In genomic region chr9:22009563-22009867, GRCh38 we compare ENCODE assay signal across 8 cellular contexts. TPM values are rescaled to one million over a fixed set of nuclear protein-coding genes. Genes with fewer than 3 reads are reported as not detected.
A peak's percentile ranks its signal among the peaks of the same experiment; 100 is the strongest.
DNase-seq lines count a peak whose midpoint lies in the region; ATAC-seq and TF ChIP-seq lines count a peak whose summit lies in the region.

No MANE protein-coding gene starts in this region.

- H2AFZ ChIP-seq in IMR-90 (replicated peaks; ENCODE audit: low read length, poor library complexity): peak overlapping the region; percentile 94

- H3K14ac ChIP-seq in IMR-90 (replicated peaks; ENCODE audit: low read depth, low read length): no peak overlapping the region

- H3K36me3 ChIP-seq in CD4-positive, alpha-beta memory T cell (ENCODE audit: insufficient read depth, low read length): no peaks in the 10 kb centered on the region
- H3K36me3 ChIP-seq in IMR-90 (ENCODE audit: control insufficient read depth, insufficient read depth, low read length) (peaks cover 3% of the 10 kb centered on the region; the same call in 1 of the 2 replicates), skeletal muscle satellite cell (ENCODE audit: insufficient read depth, low read length) (peaks cover 17% of the 10 kb centered on the region)

- no peaks in the 10 kb centered on the region for H3K36me3 Mint-ChIP-seq in CD4-positive, alpha-beta memory T cell

- no peak overlapping the region for H2BK120ac ChIP-seq in IMR-90 (ENCODE audit: low read depth, low read length)

- no peak overlapping the region for H4K91ac ChIP-seq in IMR-90 (ENCODE audit: insufficient read depth, low read depth, low read length)

- peaks cover 0 to 12% (median 0%) of the 10 kb centered on the region in 8 donors for H3K9me3 Mint-ChIP-seq in CD4-positive, alpha-beta memory T cell

- peaks cover 15 to 27% (median 21%) of the 10 kb centered on the region in 4 donors for H3K4me1 Mint-ChIP-seq in CD4-positive, alpha-beta memory T cell

- H2BK15ac ChIP-seq in IMR-90 (ENCODE audit: low read depth, low read length): no peak overlapping the region

- H3K4me3 ChIP-seq in CD4-positive, alpha-beta memory T cell (ENCODE audit: low read length in 2 of 2): peak overlapping the region in 1 of 2 donors; percentile 65
- H3K4me3 ChIP-seq in IMR-90 (ENCODE audit: insufficient read depth, low read depth, low read length): peak overlapping the region; percentile 19; the same call in 1 of the 2 replicates
- peak overlapping the region; percentile 59 for H3K4me3 ChIP-seq in skeletal muscle satellite cell (ENCODE audit: low read length)

- POLR2A ChIA-PET in CD4-positive, alpha-beta memory T cell (lab: Charles Lee; ENCODE audit: partially characterized antibody): interaction anchor here (1.2 to 2.9 kb wide), 6 partner anchors 15 to 197 kb away, joined by 3 to 23 read pairs (median 6); partner anchors contain the start of genes CDKN2A and CDKN2B-AS1
- POLR2A ChIA-PET in IMR-90 (lab: Charles Lee; ENCODE audit: unreplicated experiment): interaction anchor here (0.5 to 0.8 kb wide), 4 partner anchors 62 to 235 kb away, joined by 3 to 5 read pairs (median 3); no protein-coding TSS in a partner anchor

- H2AK9ac ChIP-seq in IMR-90 (replicated peaks; ENCODE audit: low read depth, low read length, poor library complexity): peak overlapping the region; percentile 67

- H3K9me3 ChIP-seq in CD4-positive, alpha-beta memory T cell (ENCODE audit: control insufficient read depth in 1 of 2, low read length in 2 of 2): no peaks in the 10 kb centered on the region
- H3K9me3 ChIP-seq in IMR-90 (ENCODE audit: control insufficient read depth, insufficient read depth, low read length) (no peaks in the 10 kb centered on the region), skeletal muscle satellite cell (replicated peaks; ENCODE audit: low read length) (no peaks in the 10 kb centered on the region)

- H4K5ac ChIP-seq in IMR-90 (ENCODE audit: low read depth, low read length): no peak overlapping the region

- no peak overlapping the region for H4K8ac ChIP-seq in IMR-90 (ENCODE audit: low read depth in 2 of 2, low read length in 2 of 2)

- peaks cover 25 to 26% of the 10 kb centered on the region in 2 donors for H3K27me3 Mint-ChIP-seq in CD4-positive, alpha-beta memory T cell

- peak overlapping the region in 6 of 7 donors; percentile 16 to 81 (median 42) for H3K27ac Mint-ChIP-seq in CD4-positive, alpha-beta memory T cell

- dilution Hi-C loops in IMR-90 (cut with HindIII; ENCODE audit: low sequenced_read_pairs, unreplicated experiment): no loop called here

- no TSS peak for BruUV-seq in IMR-90 (replicated peaks; lab: Mats Ljungman, UMichigan)

- peaks cover 43% of the 10 kb centered on the region for H3K27me3 ChIP-seq in CD4-positive, alpha-beta memory T cell (ENCODE audit: insufficient read depth, low read length)
- H3K27me3 ChIP-seq in IMR-90 (ENCODE audit: control insufficient read depth, insufficient read depth, low read length) (no peaks in the 10 kb centered on the region), skeletal muscle satellite cell (ENCODE audit: control insufficient read depth, insufficient read depth, low read length) (no peaks in the 10 kb centered on the region)

- H2BK5ac ChIP-seq in IMR-90 (ENCODE audit: low read depth, low read length, poor library complexity, severe bottlenecking): no peak overlapping the region

- H3K27ac ChIP-seq in CD4-positive, alpha-beta memory T cell (ENCODE audit: low read depth, low read length): peak overlapping the region; percentile 5
- no peak overlapping the region for H3K27ac ChIP-seq in IMR-90 (ENCODE audit: insufficient read depth, low read length)

- TF ChIP-seq CTCF in IMR-90 (conservative IDR thresholded peaks at IDR 0.05; ENCODE audit: low read depth, low read length) (peak; percentile 36), GM20000 (IDR thresholded peaks at IDR 0.05; ENCODE audit: extremely low read depth, missing control alignments) (no peak)

- peak; percentile 46 for ATAC-seq in GM21515 (IDR thresholded peaks at IDR 0.05; ENCODE audit: unreplicated experiment)
- no peak for ATAC-seq in IMR-90 (ENCODE audit: low read depth)
- peak; percentile 23 for ATAC-seq in esophagus mucosa

- in situ Hi-C loops in IMR-90 (cut with MboI; ENCODE audit: low sequenced_read_pairs): loop anchor here (5.0 to 25.0 kb wide), 2 partner anchors 192 to 672 kb away; partner anchors contain the start of gene KLHL9

- H3K9ac ChIP-seq in IMR-90 (ENCODE audit: low read depth, low read length): no peak overlapping the region; the same call in 1 of the 2 replicates
- H3K9ac ChIP-seq in skeletal muscle satellite cell (ENCODE audit: low read depth, low read length): peak overlapping the region; percentile 26

- intact Hi-C loops in CD4-positive, alpha-beta memory T cell (cut with micrococcal nuclease): loop anchor here (5.0 kb wide), 1 partner anchor 42 kb away; no protein-coding TSS in a partner anchor
- intact Hi-C loops in IMR-90 (cut with micrococcal nuclease): loop anchor here (1.0 to 5.0 kb wide), 4 partner anchors 93 to 438 kb away; partner anchors contain the start of gene DMRTA1

- peak overlapping the region; percentile 69 to 90 (median 84) for H3K4me3 Mint-ChIP-seq in CD4-positive, alpha-beta memory T cell

- peak; percentile 34; the same call in 1 of the 2 replicates for TF ChIP-seq RAD21 in IMR-90 (IDR thresholded peaks at IDR 0.05; ENCODE audit: low read length)

- H3K4me1 ChIP-seq in CD4-positive, alpha-beta memory T cell (ENCODE audit: insufficient read depth, low read length): peaks cover 29% of the 10 kb centered on the region
- H3K4me1 ChIP-seq in IMR-90 (ENCODE audit: control insufficient read depth, insufficient read depth, low read length) (peaks cover 8% of the 10 kb centered on the region; the same call in 1 of the 2 replicates), skeletal muscle satellite cell (ENCODE audit: control insufficient read depth, insufficient read depth, low read length) (no peaks in the 10 kb centered on the region)

- WGBS in IMR-90 (ENCODE audit: extremely low coverage in 2 of 2, insufficient read length in 1 of 2), 2 experiments: no CpG with 5 or more reads among the region's 5 CpGs

- no peak for TF ChIP-seq POLR2A in IMR-90 (IDR thresholded peaks at IDR 0.05; ENCODE audit: low read depth, low read length)

- no peak for DNase-seq in CD4-positive, alpha-beta memory T cell
- DNase-seq in IMR-90 (no peak), GM20000 (ENCODE audit: low spot score) (no peak), SW480 (ENCODE audit: low spot score) (no peak), NCI-H748 treated with DMSO at 0.1 percent for 48 hours (lab: John Stamatoyannopoulos, UW) (no peak)

- no peak overlapping the region for H3K56ac ChIP-seq in IMR-90 (ENCODE audit: extremely low read depth, insufficient read depth, low read length)

- H3K79me1 ChIP-seq in IMR-90 (ENCODE audit: low read depth in 1 of 2, low read length in 2 of 2): peaks cover 8 to 17% of the 10 kb centered on the region in 2 experiments; a peak in 3 of 4 replicates

- no peak overlapping the region for H2BK20ac ChIP-seq in IMR-90 (ENCODE audit: low read depth, low read length)

- H4K20me1 ChIP-seq in IMR-90 (ENCODE audit: insufficient read depth, low read length): no peaks in the 10 kb centered on the region

- H2AK5ac ChIP-seq in IMR-90 (ENCODE audit: low read depth, low read length): no peak overlapping the region

- H3K4me2 ChIP-seq in IMR-90 (ENCODE audit: low read depth, low read length) (peak overlapping the region; percentile 82), skeletal muscle satellite cell (ENCODE audit: low read length) (peak overlapping the region; percentile 82)

- CTCF ChIA-PET in CD4-positive, alpha-beta memory T cell (lab: Charles Lee; ENCODE audit: partially characterized antibody): interaction anchor here (0.8 to 7.3 kb wide), 33 partner anchors 8 to 443 kb away, joined by 3 to 355 read pairs (median 8); partner anchors contain the start of genes CDKN2A, CDKN2B-AS1 and MTAP
- CTCF ChIA-PET in IMR-90 (lab: Yijun Ruan, JAX): interaction anchor here (0.7 to 5.8 kb wide), 19 partner anchors 14 to 235 kb away, joined by 3 to 39 read pairs (median 4); partner anchors contain the start of gene CDKN2B-AS1

- H3K23ac ChIP-seq in IMR-90 (ENCODE audit: low read depth, low read length): no peak overlapping the region

- H3K4ac ChIP-seq in IMR-90 (ENCODE audit: low read depth, low read length): no peak overlapping the region; the same call in 1 of the 2 replicates

- H3K9me1 ChIP-seq in IMR-90 (ENCODE audit: insufficient read depth, low read length): no peaks in the 10 kb centered on the region

- no peak overlapping the region for H3K18ac ChIP-seq in IMR-90 (ENCODE audit: low read depth, low read length)

TF ChIP-seq in IMR-90, 13 proteins besides CTCF, POLR2A, EP300 and RAD21 (continues in another document):
- TF ChIP-seq MAFK (IDR thresholded peaks at IDR 0.05; ENCODE audit: low read depth, low read length): no peak
- no peak for TF ChIP-seq NFE2L2 (IDR thresholded peaks at IDR 0.05; ENCODE audit: low read depth, low read length)
- no peak for TF ChIP-seq FOS (IDR thresholded peaks at IDR 0.05; ENCODE audit: low read depth, low read length)
- no peak for TF ChIP-seq MAZ (IDR thresholded peaks at IDR 0.05; ENCODE audit: borderline replicate concordance, low read depth, low read length)
- no peak for TF ChIP-seq CHD1 (IDR thresholded peaks at IDR 0.05; ENCODE audit: low read depth, low read length)

RNA-seq across cellular contexts. Expression of gene CDKN2B, which starts 0.4 kb away (rescaled TPM):
- under 1 TPM; 0.64 TPM for total RNA-seq in CD4-positive, alpha-beta memory T cell
- polyA plus RNA-seq in CD4-positive, alpha-beta memory T cell: 1 to 10 TPM in 1 of 2 donors, under 1 TPM in 1; 0.26 to 2.1 TPM
- total RNA-seq in IMR-90 (2012; rRNA removed): 3.6 and 5.6 TPM in 2 replicates
- polyA plus RNA-seq in IMR-90 (2012; rRNA removed): 7.3 and 8.2 TPM in 2 replicates
- polyA plus RNA-seq in IMR-90 (2012; cell fraction: cytosol; rRNA removed): 4.0 and 5.4 TPM in 2 replicates
- 20.4 and 30.8 TPM in 2 replicates for polyA plus RNA-seq in IMR-90 (2012; cell fraction: nucleus; rRNA removed; ENCODE audit: low replicate concordance)
- 75.6 TPM for total RNA-seq in esophagus mucosa
- total RNA-seq in skeletal muscle satellite cell (2012; rRNA removed): 6.6 and 15.7 TPM in 2 replicates

RNA-seq across cellular contexts. Expression of gene CDKN2B-AS1, which starts 14.9 kb away (rescaled TPM):
- total RNA-seq in CD4-positive, alpha-beta memory T cell: 1 to 10 TPM; 1.9 to 2.2 TPM
- under 1 TPM in 1 of 2 donors, not detected in 1; 0.11 TPM for polyA plus RNA-seq in CD4-positive, alpha-beta memory T cell
- total RNA-seq in IMR-90 (2012; rRNA removed) (1.1 and 1.7 TPM in 2 replicates), esophagus mucosa (1.0 TPM)
- 0.70 and 1.0 TPM in 2 replicates for polyA plus RNA-seq in IMR-90 (2012; rRNA removed)
- polyA plus RNA-seq in IMR-90 (2012; cell fraction: cytosol; rRNA removed): 0.12 and 0.25 TPM in 2 replicates
- 0.82 and 7.2 TPM in 2 replicates for polyA plus RNA-seq in IMR-90 (2012; cell fraction: nucleus; rRNA removed; ENCODE audit: low replicate concordance)
- 3.3 and 3.5 TPM in 2 replicates for total RNA-seq in skeletal muscle satellite cell (2012; rRNA removed)

RNA-seq across cellular contexts. Expression of gene CDKN2A, which starts 15.3 kb away (rescaled TPM):
- total RNA-seq in CD4-positive, alpha-beta memory T cell: 1 to 10 TPM; 6.1 to 7.0 TPM
- polyA plus RNA-seq in CD4-positive, alpha-beta memory T cell: 1 to 10 TPM; 5.4 to 6.3 TPM
- total RNA-seq in IMR-90 (2012; rRNA removed) (11.3 and 17.5 TPM in 2 replicates), esophagus mucosa (7.7 TPM)
- 75.3 and 143 TPM in 2 replicates for polyA plus RNA-seq in IMR-90 (2012; rRNA removed)
- 94.9 and 145 TPM in 2 replicates for polyA plus RNA-seq in IMR-90 (2012; cell fraction: cytosol; rRNA removed)
- polyA plus RNA-seq in IMR-90 (2012; cell fraction: nucleus; rRNA removed; ENCODE audit: low replicate concordance): 55.5 and 101 TPM in 2 replicates
- 51.5 and 56.1 TPM in 2 replicates for total RNA-seq in skeletal muscle satellite cell (2012; rRNA removed)

Comparison
In these comparisons a context has a peak if more than half of its experiments do, and no peak if none do; other contexts are left out.
1. RNA of gene CDKN2B, which starts 0.4 kb away (total RNA-seq): 75.6 TPM in esophagus mucosa (single experiment); 3.6 to 5.6 TPM in IMR-90 and 0.64 TPM in CD4-positive, alpha-beta memory T cell; every median in the first group is over 10 times any median in the second.